8 cellular contexts compared by ENCODE assay signal in the genomic region with DNA sequence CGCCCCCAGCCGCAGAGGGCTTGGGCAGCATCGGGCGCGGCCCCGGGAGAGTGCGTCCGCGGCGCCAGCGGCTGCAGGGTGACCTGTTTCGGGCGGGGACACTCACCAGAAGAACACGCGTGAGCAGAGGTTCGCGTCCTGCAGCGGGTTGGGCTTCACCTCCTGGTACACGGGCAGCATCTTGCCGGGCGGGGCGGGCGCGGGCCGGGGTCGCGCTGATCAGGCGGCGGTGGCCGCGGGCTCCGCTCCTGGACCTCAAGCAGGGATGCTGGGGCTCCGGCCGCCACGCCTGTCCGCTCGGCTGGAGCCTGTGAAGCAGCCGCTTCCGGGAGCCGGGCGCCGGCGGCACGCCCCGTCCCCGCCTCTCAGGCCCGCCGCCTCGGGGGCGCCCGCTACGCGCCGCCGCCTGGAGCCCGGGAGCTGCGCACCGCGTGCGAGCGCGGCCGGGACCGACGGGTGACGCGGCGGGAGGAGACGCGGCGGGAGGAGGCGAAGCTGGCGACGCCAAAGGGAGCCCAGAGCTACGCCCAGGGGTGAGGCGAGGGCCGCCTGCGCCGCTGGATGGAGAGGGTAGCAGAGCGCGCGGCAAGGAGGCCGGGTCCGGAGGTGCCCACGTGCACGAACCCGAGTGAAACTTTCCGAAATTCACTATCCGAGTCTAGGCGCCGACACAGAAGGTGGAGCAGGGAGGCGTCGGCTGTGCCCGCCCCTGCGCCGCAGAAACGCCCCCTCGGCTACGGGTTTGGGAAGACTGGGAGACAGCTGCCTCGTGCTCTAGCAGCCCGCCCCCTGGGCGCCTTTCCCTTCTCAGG. TPM values are rescaled to one million over a fixed set of nuclear protein-coding genes. Genes with fewer than 3 reads are reported as not detected.
DNase-seq lines count a peak whose midpoint lies in the region; ATAC-seq, FAIRE-seq and TF ChIP-seq lines count a peak whose summit lies in the region.

A gene with protein sequence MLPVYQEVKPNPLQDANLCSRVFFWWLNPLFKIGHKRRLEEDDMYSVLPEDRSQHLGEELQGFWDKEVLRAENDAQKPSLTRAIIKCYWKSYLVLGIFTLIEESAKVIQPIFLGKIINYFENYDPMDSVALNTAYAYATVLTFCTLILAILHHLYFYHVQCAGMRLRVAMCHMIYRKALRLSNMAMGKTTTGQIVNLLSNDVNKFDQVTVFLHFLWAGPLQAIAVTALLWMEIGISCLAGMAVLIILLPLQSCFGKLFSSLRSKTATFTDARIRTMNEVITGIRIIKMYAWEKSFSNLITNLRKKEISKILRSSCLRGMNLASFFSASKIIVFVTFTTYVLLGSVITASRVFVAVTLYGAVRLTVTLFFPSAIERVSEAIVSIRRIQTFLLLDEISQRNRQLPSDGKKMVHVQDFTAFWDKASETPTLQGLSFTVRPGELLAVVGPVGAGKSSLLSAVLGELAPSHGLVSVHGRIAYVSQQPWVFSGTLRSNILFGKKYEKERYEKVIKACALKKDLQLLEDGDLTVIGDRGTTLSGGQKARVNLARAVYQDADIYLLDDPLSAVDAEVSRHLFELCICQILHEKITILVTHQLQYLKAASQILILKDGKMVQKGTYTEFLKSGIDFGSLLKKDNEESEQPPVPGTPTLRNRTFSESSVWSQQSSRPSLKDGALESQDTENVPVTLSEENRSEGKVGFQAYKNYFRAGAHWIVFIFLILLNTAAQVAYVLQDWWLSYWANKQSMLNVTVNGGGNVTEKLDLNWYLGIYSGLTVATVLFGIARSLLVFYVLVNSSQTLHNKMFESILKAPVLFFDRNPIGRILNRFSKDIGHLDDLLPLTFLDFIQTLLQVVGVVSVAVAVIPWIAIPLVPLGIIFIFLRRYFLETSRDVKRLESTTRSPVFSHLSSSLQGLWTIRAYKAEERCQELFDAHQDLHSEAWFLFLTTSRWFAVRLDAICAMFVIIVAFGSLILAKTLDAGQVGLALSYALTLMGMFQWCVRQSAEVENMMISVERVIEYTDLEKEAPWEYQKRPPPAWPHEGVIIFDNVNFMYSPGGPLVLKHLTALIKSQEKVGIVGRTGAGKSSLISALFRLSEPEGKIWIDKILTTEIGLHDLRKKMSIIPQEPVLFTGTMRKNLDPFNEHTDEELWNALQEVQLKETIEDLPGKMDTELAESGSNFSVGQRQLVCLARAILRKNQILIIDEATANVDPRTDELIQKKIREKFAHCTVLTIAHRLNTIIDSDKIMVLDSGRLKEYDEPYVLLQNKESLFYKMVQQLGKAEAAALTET (N-terminal part only) (minus strand): TSS at position 317 of the 812 bp plus-strand sequence. CDS start 137 bp downstream, at position 180.

- intact Hi-C loops in cardiac septum (cut with DNase I): no loop called here
- intact Hi-C loops in posterior cingulate gyrus (cut with DNase I): loop anchor here (2.0 kb wide), 1 partner anchor 111 kb away; no protein-coding TSS in a partner anchor

- H3K9me2 ChIP-seq in GM23338 (ENCODE audit: insufficient read depth) (no peaks in the 10 kb centered on the region), Karpas-422 (replicated peaks; ENCODE audit: insufficient read depth, low read length) (no peaks in the 10 kb centered on the region), SK-N-SH (no peaks in the 10 kb centered on the region)

- WGBS in SK-N-SH (ENCODE audit: low lambda C conversion rate): 0% methylated on average over 7 of the region's 102 CpGs

- peaks cover 7% of the 10 kb centered on the region; the same call in 1 of the 3 replicates for H3K36me3 Mint-ChIP-seq in GM23338 (ENCODE audit: low read depth)
- H3K36me3 Mint-ChIP-seq in activated naive CD8-positive, alpha-beta T cell: peaks cover 7% of the 10 kb centered on the region

- no peak for FAIRE-seq in urothelium cell line (lab: Jason Lieb, UNC)

- H3K79me2 ChIP-seq in GM23338 (replicated peaks; ENCODE audit: insufficient read depth) (no peaks in the 10 kb centered on the region; the same call in none of the 2 replicates), Karpas-422 (ENCODE audit: low read length) (peaks cover 49% of the 10 kb centered on the region), SK-N-SH (ENCODE audit: insufficient read depth) (peaks cover 45% of the 10 kb centered on the region)

- H2AFZ ChIP-seq in GM23338: peak within 1 kb of the TSS; percentile 86
- peak within 1 kb of the TSS; percentile 99 for H2AFZ ChIP-seq in Karpas-422 (ENCODE audit: low read length)
- peak within 1 kb of the TSS; percentile 97 for H2AFZ ChIP-seq in SK-N-SH (ENCODE audit: low read depth)

- H3F3A ChIP-seq in GM23338 (replicated peaks; ENCODE audit: low read depth): no peaks in the 10 kb centered on the region; the same call in 1 of the 2 replicates
- peaks cover 7% of the 10 kb centered on the region for H3F3A ChIP-seq in SK-N-SH (replicated peaks; ENCODE audit: insufficient read depth)

- H3K4me3 ChIP-seq in GM23338: peak within 1 kb of the TSS; percentile 79
- peak within 1 kb of the TSS; percentile 99 for H3K4me3 ChIP-seq in Karpas-422 (ENCODE audit: low read length)
- peak within 1 kb of the TSS; percentile 66 to 95 for H3K4me3 ChIP-seq in SK-N-SH (ENCODE audit: low read depth in 2 of 2, low read length in 1 of 2)

- H3K4me2 ChIP-seq in GM23338 (peak within 1 kb of the TSS; percentile 84), Karpas-422 (ENCODE audit: low read depth, low read length, poor library complexity, severe bottlenecking) (peak within 1 kb of the TSS; percentile 100), SK-N-SH (peak within 1 kb of the TSS; percentile 99)

- no peak for TF ChIP-seq EP300 in SK-N-SH (IDR thresholded peaks at IDR 0.05; ENCODE audit: borderline replicate concordance in 1 of 2, low read depth in 1 of 2, low read length in 1 of 2)

- H3K9ac ChIP-seq in Karpas-422 (ENCODE audit: low read length) (peak within 1 kb of the TSS; percentile 98), SK-N-SH (peak within 1 kb of the TSS; percentile 83)

- H3K4me1 Mint-ChIP-seq in GM23338: peaks cover 4% of the 10 kb centered on the region; the same call in 1 of the 3 replicates
- peaks cover 33% of the 10 kb centered on the region for H3K4me1 Mint-ChIP-seq in activated naive CD8-positive, alpha-beta T cell (ENCODE audit: low read depth)

- peak within 1 kb of the TSS; percentile 82 for H3K4me3 Mint-ChIP-seq in GM23338
- H3K4me3 Mint-ChIP-seq in activated naive CD8-positive, alpha-beta T cell: peak within 1 kb of the TSS; percentile 94

- H3K4me1 ChIP-seq in GM23338 (ENCODE audit: insufficient read depth) (0 out of 2 replicates have a peak, but pooled peaks cover 5% of the 10 kb centered on the region), Karpas-422 (ENCODE audit: low read length) (peaks cover 26% of the 10 kb centered on the region), SK-N-SH (ENCODE audit: control insufficient read depth in 1 of 2, insufficient read depth in 2 of 2, low read depth in 1 of 2, low read length in 1 of 2) (peaks cover 0 to 6% of the 10 kb centered on the region in 2 experiments; a peak in 1 of 4 replicates)

- H3K9me3 Mint-ChIP-seq in GM23338: peaks cover 12% of the 10 kb centered on the region
- H3K9me3 Mint-ChIP-seq in activated naive CD8-positive, alpha-beta T cell (ENCODE audit: low read depth): no peaks in the 10 kb centered on the region

- no peak for TF ChIP-seq CTCF in GM23338 (conservative IDR thresholded peaks at IDR 0.05; ENCODE audit: low read depth in 2 of 2)
- no peak for TF ChIP-seq CTCF in SK-N-SH (IDR thresholded peaks at IDR 0.05)

- POLR2A ChIA-PET in SK-N-SH (lab: Yijun Ruan, JAX): interaction anchor here (0.6 to 1.3 kb wide), 2 partner anchors 47 to 79 kb away, joined by 3 to 5 read pairs; no protein-coding TSS in a partner anchor

- peaks cover 25% of the 10 kb centered on the region for H3K27me3 Mint-ChIP-seq in GM23338 (ENCODE audit: insufficient read depth, low read depth, poor library complexity)
- H3K27me3 Mint-ChIP-seq in activated naive CD8-positive, alpha-beta T cell: no peaks in the 10 kb centered on the region

- no peaks in the 10 kb centered on the region; the same call in 1 of the 2 replicates for H4K20me1 ChIP-seq in GM23338 (replicated peaks; ENCODE audit: insufficient read depth)
- no peaks in the 10 kb centered on the region for H4K20me1 ChIP-seq in Karpas-422 (ENCODE audit: insufficient read depth, low read depth, low read length)
- 0 out of 2 replicates have a peak, but pooled peaks cover 3% of the 10 kb centered on the region for H4K20me1 ChIP-seq in SK-N-SH (ENCODE audit: insufficient read depth)

- DNase-seq in GM03348 (ENCODE audit: low spot score) (peak; percentile 95), GM23338 (ENCODE audit: low spot score) (peak; percentile 84), Karpas-422 (peak; percentile 89), SK-N-SH (peak; percentile 91), cardiac septum (ENCODE audit: low spot score) (peak; percentile 79), posterior cingulate gyrus (peak; percentile 14 to 90 (median 37)), urothelium cell line (ENCODE audit: low spot score) (peak; percentile 75)

- H3K27ac ChIP-seq in GM23338 (ENCODE audit: low read depth) (no peak within 1 kb of the TSS), Karpas-422 (ENCODE audit: low read length) (peak within 1 kb of the TSS; percentile 72), SK-N-SH (ENCODE audit: low read depth in 2 of 2, low read length in 1 of 2) (peak within 1 kb of the TSS; percentile 58 to 61)

- no peak for TF ChIP-seq RAD21 in SK-N-SH (IDR thresholded peaks at IDR 0.05; ENCODE audit: low read length)

- ATAC-seq in GM23338: peak; percentile 85

- peaks cover 21% of the 10 kb centered on the region for H3K27me3 ChIP-seq in GM23338 (ENCODE audit: insufficient read depth)
- no peaks in the 10 kb centered on the region for H3K27me3 ChIP-seq in Karpas-422 (ENCODE audit: low read length)
- no peaks in the 10 kb centered on the region for H3K27me3 ChIP-seq in SK-N-SH (ENCODE audit: insufficient read depth)

- H3K36me3 ChIP-seq in GM23338 (ENCODE audit: insufficient read depth): no peaks in the 10 kb centered on the region
- no peaks in the 10 kb centered on the region; the same call in 1 of the 2 replicates for H3K36me3 ChIP-seq in Karpas-422 (ENCODE audit: insufficient read depth, low read length)
- H3K36me3 ChIP-seq in SK-N-SH (replicated peaks in 1 of 2; ENCODE audit: control insufficient read depth in 1 of 2, insufficient read depth in 2 of 2, low read length in 1 of 2): no peaks in the 10 kb centered on the region

- H3K9me3 ChIP-seq in Karpas-422 (ENCODE audit: low read length) (no peaks in the 10 kb centered on the region), SK-N-SH (no peaks in the 10 kb centered on the region)

- CTCF ChIA-PET in SK-N-SH (lab: Yijun Ruan, JAX): interaction anchor here (0.7 to 14.0 kb wide), 15 partner anchors 8 to 192 kb away, joined by 3 to 161 read pairs (median 3); no protein-coding TSS in a partner anchor

- H3K27ac Mint-ChIP-seq in GM23338: no peak within 1 kb of the TSS
- peak within 1 kb of the TSS; percentile 91 for H3K27ac Mint-ChIP-seq in activated naive CD8-positive, alpha-beta T cell

TF ChIP-seq in SK-N-SH, 30 proteins besides CTCF, POLR2A, EP300 and RAD21 (continues in another document):
- TF ChIP-seq NFIC (IDR thresholded peaks at IDR 0.05; ENCODE audit: borderline replicate concordance): no peak

RNA-seq across cellular contexts. Expression of the gene that starts here (rescaled TPM):
- total RNA-seq in GM23338 (2014; rRNA removed; shearing (Covaris generic)): 12.2 and 15.0 TPM in 2 replicates
- polyA plus RNA-seq in GM23338 (2016; fragmentation: Nextera tagmentation; extraction: Ambion mirVana) (3.7 and 4.3 TPM in 2 replicates), SK-N-SH (2012; rRNA removed) (7.8 and 10.3 TPM in 2 replicates)
- 28.3 and 32.3 TPM in 2 replicates for total RNA-seq in Karpas-422 (2014; rRNA removed; shearing (Covaris generic); ENCODE audit: low replicate concordance)
- 11.5 TPM in 2 replicates for polyA plus RNA-seq in SK-N-SH (2012; cell fraction: cytosol; rRNA removed)
- 6.4 and 13.5 TPM in 2 replicates for polyA plus RNA-seq in SK-N-SH (2012; cell fraction: nucleus; rRNA removed)
- total RNA-seq in cardiac septum: 6.9 TPM

Comparison
In these comparisons a context has a peak if more than half of its experiments do, and no peak if none do; other contexts are left out.
1. DNase-seq: peak in every context shown above with its lines; median percentile 95 in GM03348; 91 in SK-N-SH; 89 in Karpas-422; 84 in GM23338; 79 in cardiac septum; 75 in urothelium cell line; 37 in posterior cingulate gyrus.